In the genomic region with DNA sequence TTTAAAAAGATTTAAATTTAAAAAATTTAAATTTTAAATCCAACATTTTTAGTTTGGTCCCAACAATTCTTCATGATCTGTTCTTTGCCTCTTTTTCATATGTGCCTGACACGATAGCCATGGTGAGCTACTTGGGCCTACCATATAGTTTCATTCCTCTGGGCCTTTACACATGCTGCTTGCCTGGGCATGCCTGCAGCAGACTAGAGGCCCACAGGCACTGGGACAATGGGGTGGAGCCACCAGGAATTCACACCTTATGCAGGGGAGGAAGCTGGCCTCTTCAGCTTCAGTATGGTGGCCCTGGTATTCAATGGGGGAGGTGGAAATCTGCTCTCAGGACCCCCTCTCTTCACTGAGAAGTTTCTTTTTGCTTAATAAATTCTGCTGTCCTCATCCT, we compare ENCODE assay signal across 34 cellular contexts. TPM values are rescaled to one million over a fixed set of nuclear protein-coding genes. Genes with fewer than 3 reads are reported as not detected.
"Had no signal": no experiment of that assay in that cellular context is flagged by ENCODE, and none has a peak within 500 bp of the region (broad histone marks: within the 10 kb centered on the region; RNA-seq: fewer than 3 reads in every experiment).

No MANE protein-coding gene starts in this region.

- H3K4me1 ChIP-seq: adrenal gland, body of pancreas, esophagus muscularis mucosa, pancreas, prostate gland, stomach, thyroid gland, upper lobe of right lung had no signal

- H3K27ac Mint-ChIP-seq: activated CD4-positive, alpha-beta T cell treated with anti-CD3 and anti-CD28 coated beads for 36 hours; activated CD8-positive, alpha-beta T cell treated with anti-CD3 and anti-CD28 coated beads, Interleukin-2, amount 10 ng/mL, durations not matched to agents 7 days and 5 days; activated naive CD8-positive, alpha-beta T cell treated with anti-CD3 and anti-CD28 coated beads for 36 hours; naive thymus-derived CD4-positive, alpha-beta T cell; stimulated activated memory B cell treated with anti-CD40 and anti-IgM and Interleukin-4, amounts not matched to agents 10 μg/mL and 1 μg/mL and 100 μg/mL, for 72 hours had no signal

- FAIRE-seq: pancreas, small intestine had no signal

- H3K4me3 Mint-ChIP-seq: activated CD4-positive, alpha-beta T cell treated with anti-CD3 and anti-CD28 coated beads for 36 hours; activated CD8-positive, alpha-beta T cell treated with anti-CD3 and anti-CD28 coated beads, Interleukin-2, amount 10 ng/mL, durations not matched to agents 7 days and 5 days; activated naive CD8-positive, alpha-beta T cell treated with anti-CD3 and anti-CD28 coated beads for 36 hours; naive thymus-derived CD4-positive, alpha-beta T cell; neural crest cell; stimulated activated memory B cell treated with anti-CD40 and anti-IgM and Interleukin-4, amounts not matched to agents 10 μg/mL and 1 μg/mL and 100 μg/mL, for 72 hours had no signal

- ATAC-seq: activated CD4-positive, alpha-beta T cell treated with anti-CD3 and anti-CD28 coated beads for 36 hours; activated CD8-positive, alpha-beta T cell treated with anti-CD3 and anti-CD28 coated beads, Interleukin-2, amount 10 ng/mL, durations not matched to agents 7 days and 5 days; body of pancreas; left cardiac atrium; left ventricle myocardium superior; naive thymus-derived CD4-positive, alpha-beta T cell; pancreas; sciatic nerve; stimulated activated memory B cell treated with anti-CD40 and anti-IgM and Interleukin-4, amounts not matched to agents 10 μg/mL and 1 μg/mL and 100 μg/mL, for 72 hours; upper lobe of right lung had no signal

- H3K27me3 ChIP-seq: body of pancreas, esophagus muscularis mucosa, pancreas, stomach, thyroid gland, upper lobe of right lung had no signal

- H3K36me3 ChIP-seq: adrenal gland, esophagus muscularis mucosa, pancreas, prostate gland, stomach, thyroid gland, upper lobe of right lung had no signal

- DNase-seq: activated CD4-positive, alpha-beta T cell treated with anti-CD3 and anti-CD28 coated beads for 36 hours; activated CD4-positive, CD25-positive, alpha-beta regulatory T cell; activated CD8-positive, alpha-beta T cell treated with anti-CD3 and anti-CD28 coated beads, Interleukin-2, amount 10 ng/mL, durations not matched to agents 7 days and 5 days; activated effector memory CD4-positive, alpha-beta T cell treated with Interleukin-2 at 50 U/mL for 16 hours; activated naive CD4-positive, alpha-beta T cell treated with Interleukin-2 at 50 U/mL for 16 hours; activated naive CD8-positive, alpha-beta T cell treated with anti-CD3 and anti-CD28 coated beads for 36 hours; adrenal gland; aorta; body of pancreas; dorsolateral prefrontal cortex; effector memory CD4-positive, alpha-beta T cell; foreskin melanocyte; islet precursor cell; left cardiac atrium; left ventricle myocardium superior; midbrain; naive thymus-derived CD4-positive, alpha-beta T cell; nucleus accumbens; pancreas; retina; small intestine; stimulated activated CD4-positive, alpha-beta T cell treated with anti-CD3 and anti-CD28 coated beads, Interleukin-4, amount 100 ng/mL, for 4 hours; stimulated activated CD8-positive, alpha-beta memory T cell treated with anti-CD3 and anti-CD28 coated beads, Interleukin-4, amount 100 ng/mL, for 48 hours; stomach; thyroid gland; upper lobe of right lung had no signal

- H3K36me3 Mint-ChIP-seq: activated naive CD8-positive, alpha-beta T cell treated with anti-CD3 and anti-CD28 coated beads for 36 hours had no signal

- H3K4me1 Mint-ChIP-seq: activated CD4-positive, alpha-beta T cell treated with anti-CD3 and anti-CD28 coated beads for 36 hours; naive thymus-derived CD4-positive, alpha-beta T cell; neural crest cell had no signal

- H3K4me3 ChIP-seq: adrenal gland, body of pancreas, coronary artery, dorsolateral prefrontal cortex, esophagus muscularis mucosa, pancreas, prostate gland, stomach, thyroid gland, upper lobe of right lung had no signal

- H3K9me3 ChIP-seq: adrenal gland, pancreas, prostate gland, thyroid gland had no signal

- H3K27ac ChIP-seq: adrenal gland, body of pancreas, coronary artery, dorsolateral prefrontal cortex, esophagus muscularis mucosa, pancreas, prostate gland, stomach, thyroid gland, upper lobe of right lung had no signal

RNA-seq across cellular contexts. Expression of a gene that starts 37.8 kb away (rescaled TPM):
- total RNA-seq: activated CD8-positive, alpha-beta T cell treated with anti-CD3 and anti-CD28 coated beads, Interleukin-2, amount 10 ng/mL, durations not matched to agents 7 days and 5 days; activated naive CD8-positive, alpha-beta T cell treated with anti-CD3 and anti-CD28 coated beads for 36 hours; left ventricle myocardium superior; lung microvascular endothelial cell; T-helper 1 cell treated with Interleukin-12 subunit alpha and Interleukin-12 subunit beta and Interleukin-4 antibody, amounts not matched to agents 30 ng/mL and 1 ng/mL, for 36 hours had no signal
- polyA plus RNA-seq: naive thymus-derived CD4-positive, alpha-beta T cell had no signal
